Comparison of ENCODE assay signal across 8 cellular contexts in genomic region chr17:78357177-78357586, GRCh38. TPM values are rescaled to one million over a fixed set of nuclear protein-coding genes. Genes with fewer than 3 reads are reported as not detected.
DNase-seq lines count a peak whose midpoint lies in the region; ATAC-seq and TF ChIP-seq lines count a peak whose summit lies in the region.

No MANE protein-coding gene starts in this region.

- H3K4me3 ChIP-seq in WI38 (ENCODE audit: low read depth, low read length) (peak overlapping the region; percentile 94), neural progenitor cell (no peak overlapping the region)

- H3F3A ChIP-seq in neural progenitor cell (ENCODE audit: low read depth), result peaks cover 56% of the 10 kb centered on the region

- H2AFZ ChIP-seq in neural progenitor cell (replicated peaks), result no peak overlapping the region

- in situ Hi-C loops in GM13977 (cut with MboI; ENCODE audit: low pct_unique_long_range_greater_than_20kb, low sequenced_read_pairs, unreplicated experiment), result no loop called here

- H3K36me3 ChIP-seq in neural progenitor cell, result no peaks in the 10 kb centered on the region

- TF ChIP-seq CTCF in WI38 (IDR thresholded peaks at IDR 0.05; ENCODE audit: low read depth, low read length), result no peak
- no peak for TF ChIP-seq CTCF in neural progenitor cell (IDR thresholded peaks at IDR 0.05)
- no peak for TF ChIP-seq CTCF in GM13977 (IDR thresholded peaks at IDR 0.05; ENCODE audit: extremely low read depth, insufficient read depth, missing control alignments)

- peak; percentile 94 for DNase-seq in EL
- DNase-seq in fibroblast of peridontal ligament (ENCODE audit: extremely low read depth), result peak; percentile 76
- DNase-seq in neural progenitor cell (ENCODE audit: low spot score), result no peak
- no peak for DNase-seq in GM13977 (ENCODE audit: low spot score)
- no peak for DNase-seq in DMS79 (lab: John Stamatoyannopoulos, UW)
- no peak for DNase-seq in HuH-7.5 (ENCODE audit: low spot score)

- H3K27ac Mint-ChIP-seq in neural progenitor cell, result no peak overlapping the region

- no peak overlapping the region for H3K9ac ChIP-seq in neural progenitor cell

- no peak overlapping the region for H3K27ac ChIP-seq in neural progenitor cell

- peak overlapping the region; percentile 85 for H3K4me3 Mint-ChIP-seq in neural progenitor cell

- H4K20me1 ChIP-seq in neural progenitor cell (ENCODE audit: low read depth), result peaks cover 54% of the 10 kb centered on the region

- peaks cover 48% of the 10 kb centered on the region for H3K4me1 ChIP-seq in neural progenitor cell

- H3K36me3 Mint-ChIP-seq in neural progenitor cell, result peaks cover 3% of the 10 kb centered on the region

- H3K79me2 ChIP-seq in neural progenitor cell (ENCODE audit: low read depth), result peaks cover 14% of the 10 kb centered on the region

- peaks cover 7% of the 10 kb centered on the region for H3K27me3 Mint-ChIP-seq in neural progenitor cell (ENCODE audit: insufficient read depth, low read depth)

- no peaks in the 10 kb centered on the region for H3K9me3 Mint-ChIP-seq in neural progenitor cell

- peaks cover 63% of the 10 kb centered on the region for H3K4me1 Mint-ChIP-seq in neural progenitor cell

- H3K4me2 ChIP-seq in neural progenitor cell, result peak overlapping the region; percentile 25

- no peak for ATAC-seq in HG02588 (IDR thresholded peaks at IDR 0.05; ENCODE audit: unreplicated experiment)

- peaks cover 61% of the 10 kb centered on the region for H3K27me3 ChIP-seq in neural progenitor cell

- H3K9me3 ChIP-seq in neural progenitor cell (ENCODE audit: low read depth), result no peaks in the 10 kb centered on the region

RNA-seq across cellular contexts. Expression of gene SOCS3, which starts 2.7 kb away (rescaled TPM):
- 7.5 and 16.7 TPM in 2 replicates for total RNA-seq in neural progenitor cell (ENCODE audit: low replicate concordance)

RNA-seq across cellular contexts. Expression of gene PGS1, which starts 21.3 kb away (rescaled TPM):
- 45.2 and 65.7 TPM in 2 replicates for total RNA-seq in neural progenitor cell (ENCODE audit: low replicate concordance)

Comparison
In these comparisons a context has a peak if more than half of its experiments do, and no peak if none do; other contexts are left out.
1. DNase-seq: peak in EL (single experiment) and fibroblast of peridontal ligament (single experiment); none in neural progenitor cell (single experiment), GM13977 (single experiment), DMS79 (single experiment) and HuH-7.5 (single experiment).